8 cellular contexts compared by ENCODE assay signal in genomic region chr1:209768354-209768774, GRCh38. TPM values are rescaled to one million over a fixed set of nuclear protein-coding genes. Genes with fewer than 3 reads are reported as not detected.
A peak's percentile ranks its signal among the peaks of the same experiment; 100 is the strongest.
DNase-seq lines count a peak whose midpoint lies in the region; ATAC-seq, FAIRE-seq and TF ChIP-seq lines count a peak whose summit lies in the region.

No MANE protein-coding gene starts in this region.

- in situ Hi-C loops in GM23248 (cut with MboI): no loop called here

- no peak for TF ChIP-seq CTCF in astrocyte (IDR thresholded peaks at IDR 0.05; ENCODE audit: insufficient read depth, low read depth, low read length)

- no peak overlapping the region for H2AFZ ChIP-seq in astrocyte (ENCODE audit: low read depth, low read length)
- no peak overlapping the region for H2AFZ ChIP-seq in GM23248

- peak; percentile 97 for FAIRE-seq in GM18507 (lab: Jason Lieb, UNC)
- no peak for FAIRE-seq in astrocyte (lab: Jason Lieb, UNC)

- no peaks in the 10 kb centered on the region for H3K27me3 ChIP-seq in SJSA1 (replicated peaks)
- no peaks in the 10 kb centered on the region for H3K27me3 ChIP-seq in astrocyte (ENCODE audit: insufficient read depth, low read length)
- H3K27me3 ChIP-seq in GM23248 (replicated peaks; ENCODE audit: insufficient read depth): no peaks in the 10 kb centered on the region

- peaks cover 2% of the 10 kb centered on the region for H3K27me3 Mint-ChIP-seq in astrocyte (ENCODE audit: low read depth, unreplicated experiment)

- WGBS in GM23248 (ENCODE audit: low coverage in 1 of 2, low lambda C conversion rate in 2 of 2, missing lambda C conversion rate in 2 of 2), 2 experiments: 96 to 98% methylated on average over 9 of the region's 9 CpGs

- no peak overlapping the region for H3K4me3 ChIP-seq in SJSA1
- H3K4me3 ChIP-seq in astrocyte (ENCODE audit: insufficient read depth, low read depth, low read length): no peak overlapping the region
- H3K4me3 ChIP-seq in GM23248: no peak overlapping the region

- H3K9me3 ChIP-seq in SJSA1 (replicated peaks): no peaks in the 10 kb centered on the region
- no peaks in the 10 kb centered on the region for H3K9me3 ChIP-seq in astrocyte (ENCODE audit: insufficient read depth, low read depth, low read length)
- no peaks in the 10 kb centered on the region for H3K9me3 ChIP-seq in GM23248 (ENCODE audit: low read depth)

- H3F3A ChIP-seq in GM23248 (ENCODE audit: insufficient read depth): peaks cover 12% of the 10 kb centered on the region

- H3K36me3 Mint-ChIP-seq in astrocyte (ENCODE audit: low read depth, unreplicated experiment): no peaks in the 10 kb centered on the region

- H3K4me1 Mint-ChIP-seq in astrocyte (ENCODE audit: low read depth, unreplicated experiment): peaks cover 7% of the 10 kb centered on the region

- H3K9me2 ChIP-seq in GM23248 (ENCODE audit: insufficient read depth): no peaks in the 10 kb centered on the region

- no peak overlapping the region for H3K4me3 Mint-ChIP-seq in astrocyte (ENCODE audit: unreplicated experiment)

- H3K79me2 ChIP-seq in astrocyte (ENCODE audit: insufficient read depth, low read length) (no peaks in the 10 kb centered on the region), GM23248 (ENCODE audit: insufficient read depth) (no peaks in the 10 kb centered on the region)

- H3K9me3 Mint-ChIP-seq in astrocyte (ENCODE audit: unreplicated experiment): no peaks in the 10 kb centered on the region

- H3K4me1 ChIP-seq in SJSA1 (replicated peaks): peaks cover 19% of the 10 kb centered on the region
- peaks cover 23% of the 10 kb centered on the region for H3K4me1 ChIP-seq in astrocyte (ENCODE audit: insufficient read depth, low read length)
- H3K4me1 ChIP-seq in GM23248 (ENCODE audit: insufficient read depth): peaks cover 16% of the 10 kb centered on the region; the same call in 1 of the 2 replicates

- H3K36me3 ChIP-seq in SJSA1: no peaks in the 10 kb centered on the region
- H3K36me3 ChIP-seq in astrocyte (ENCODE audit: insufficient read depth, low read length): no peaks in the 10 kb centered on the region
- no peaks in the 10 kb centered on the region for H3K36me3 ChIP-seq in GM23248 (ENCODE audit: low read depth)

- H3K27ac ChIP-seq in SJSA1 (peak overlapping the region; percentile 76), astrocyte (ENCODE audit: low read depth, low read length) (peak overlapping the region; percentile 88), GM23248 (no peak overlapping the region)

- H3K27ac Mint-ChIP-seq in astrocyte (ENCODE audit: unreplicated experiment): no peak overlapping the region

- H3K9ac ChIP-seq in astrocyte (ENCODE audit: low read length) (no peak overlapping the region), GM23248 (no peak overlapping the region)

- H4K20me1 ChIP-seq in astrocyte (ENCODE audit: insufficient read depth, low read length): no peaks in the 10 kb centered on the region
- no peaks in the 10 kb centered on the region for H4K20me1 ChIP-seq in GM23248 (ENCODE audit: insufficient read depth)

- DNase-seq in GM18507 (ENCODE audit: extremely low spot score, insufficient read length, low read depth) (peak; percentile 52), SJSA1 (ENCODE audit: low read depth in 1 of 2, low spot score in 2 of 2) (no peak), astrocyte (ENCODE audit: low read depth) (no peak), NCI-H2171 (lab: John Stamatoyannopoulos, UW) (no peak), putamen (ENCODE audit: low spot score) (no peak), GM23248 (no peak)
- DNase-seq in stimulated activated CD4-positive, alpha-beta T cell treated with anti-CD3 and anti-CD28 coated beads, Interleukin-12 subunit alpha, Interleukin-12 subunit beta, amount 100 ng/mL, for 48 hours (ENCODE audit: low read depth in 2 of 3, low spot score in 1 of 3): peak; percentile 74 to 84 (median 75)

- H3K4me2 ChIP-seq in astrocyte (ENCODE audit: low read length) (peak overlapping the region; percentile 69), GM23248 (ENCODE audit: unreplicated experiment) (no peak overlapping the region)

- ATAC-seq in HG02798 (IDR thresholded peaks at IDR 0.05; ENCODE audit: poor library complexity, unreplicated experiment): peak; percentile 93

RNA-seq across cellular contexts. Expression of gene TRAF3IP3, which starts 12.5 kb away (rescaled TPM):
- not detected in 2 replicates for total RNA-seq in SJSA1 (2014; rRNA removed; shearing (Covaris generic))
- not detected in 2 replicates for total RNA-seq in astrocyte
- total RNA-seq in GM23248 (2014; rRNA removed; shearing (Covaris generic)): not detected in 2 replicates
- 0.25 TPM in 1 of 2 replicates, not detected in the other for polyA plus RNA-seq in GM23248 (2016; fragmentation: Nextera tagmentation; extraction: Ambion mirVana)

RNA-seq across cellular contexts. Expression of gene C1orf74, which starts 16.0 kb away (rescaled TPM):
- 3.5 and 4.1 TPM in 2 replicates for total RNA-seq in SJSA1 (2014; rRNA removed; shearing (Covaris generic))
- 2.2 and 2.6 TPM in 2 replicates for total RNA-seq in astrocyte
- 2.1 and 2.3 TPM in 2 replicates for total RNA-seq in GM23248 (2014; rRNA removed; shearing (Covaris generic))
- polyA plus RNA-seq in GM23248 (2016; fragmentation: Nextera tagmentation; extraction: Ambion mirVana): 1.4 and 1.5 TPM in 2 replicates

RNA-seq across cellular contexts. Expression of gene IRF6, which starts 37.6 kb away (rescaled TPM):
- total RNA-seq in SJSA1 (2014; rRNA removed; shearing (Covaris generic)): not detected in 2 replicates
- 16.2 and 21.2 TPM in 2 replicates for total RNA-seq in astrocyte
- 1.3 and 1.6 TPM in 2 replicates for total RNA-seq in GM23248 (2014; rRNA removed; shearing (Covaris generic))
- polyA plus RNA-seq in GM23248 (2016; fragmentation: Nextera tagmentation; extraction: Ambion mirVana): 0.84 and 0.86 TPM in 2 replicates

RNA-seq across cellular contexts. Expression of gene UTP25, which starts 59.4 kb away (rescaled TPM):
- 3.7 and 6.9 TPM in 2 replicates for total RNA-seq in SJSA1 (2014; rRNA removed; shearing (Covaris generic))
- total RNA-seq in astrocyte: 7.0 and 7.4 TPM in 2 replicates
- 12.2 and 16.8 TPM in 2 replicates for total RNA-seq in GM23248 (2014; rRNA removed; shearing (Covaris generic))
- polyA plus RNA-seq in GM23248 (2016; fragmentation: Nextera tagmentation; extraction: Ambion mirVana): 9.5 TPM in 2 replicates

Comparison
In these comparisons a context has a peak if more than half of its experiments do, and no peak if none do; other contexts are left out.
1. DNase-seq: peak in GM18507 (single experiment) and stimulated activated CD4-positive, alpha-beta T cell treated with anti-CD3 and anti-CD28 coated beads, Interleukin-12 subunit alpha, Interleukin-12 subunit beta, amount 100 ng/mL, for 48 hours (3 of 3); none in SJSA1 (0 of 2), astrocyte (single experiment), NCI-H2171 (single experiment), putamen (single experiment) and GM23248 (single experiment).